In the genomic region with DNA sequence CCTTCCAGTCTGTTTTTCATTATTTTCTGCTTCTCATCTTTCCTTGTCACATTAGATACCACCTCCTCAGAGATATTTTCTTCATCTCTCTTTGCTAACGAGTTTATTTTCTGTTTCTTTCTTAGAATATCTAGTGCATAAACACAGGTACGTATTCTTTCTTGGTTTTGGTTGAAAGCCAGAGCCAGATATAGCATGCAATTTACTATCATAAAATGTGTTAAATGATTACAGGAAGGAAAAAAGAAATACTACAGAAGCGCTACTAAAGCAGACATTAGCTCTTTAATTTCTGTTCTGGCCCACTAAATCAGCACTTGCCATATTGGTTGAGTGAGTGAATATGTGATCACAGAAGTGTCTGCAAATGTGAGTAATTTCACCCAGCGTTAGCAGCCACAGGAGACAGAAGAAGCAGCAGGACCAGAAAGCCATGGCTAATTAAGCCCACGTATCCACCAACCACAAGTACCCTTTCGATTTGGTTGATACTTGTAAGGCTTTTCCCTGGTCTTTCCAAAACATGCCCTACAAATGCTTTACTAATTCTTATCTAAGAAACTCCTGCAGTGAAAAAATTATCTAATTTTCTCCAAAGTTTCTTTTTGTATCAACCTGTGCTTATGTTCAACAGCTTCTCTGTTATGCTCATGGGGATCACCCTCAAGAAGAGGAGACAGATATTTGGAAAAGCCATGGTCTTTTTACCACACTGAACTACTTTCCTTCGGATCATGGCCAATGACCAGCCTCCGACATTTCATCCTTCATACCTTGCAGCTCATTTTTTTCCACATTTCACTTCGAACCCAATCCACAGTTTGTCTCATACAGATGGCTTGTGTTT, we compare ENCODE assay signal across 13 cellular contexts. TPM values are rescaled to one million over a fixed set of nuclear protein-coding genes. Genes with fewer than 3 reads are reported as not detected.
DNase-seq lines count a peak whose midpoint lies in the region; ATAC-seq lines count a peak whose summit lies in the region.
"Had no signal": no experiment of that assay in that cellular context is flagged by ENCODE, and none has a peak within 500 bp of the region (broad histone marks: within the 10 kb centered on the region; RNA-seq: fewer than 3 reads in every experiment).

No MANE protein-coding gene starts in this region.

- peaks cover 9% of the 10 kb centered on the region for H3K4me1 Mint-ChIP-seq in activated T-helper 17 cell treated with anti-CD3 and anti-CD28 coated beads, Interleukin-2, amount 50 U/mL, for 72 hours

- DNase-seq in neuronal stem cell (ENCODE audit: low spot score): no peak
- no peak for DNase-seq in CD1c-positive myeloid dendritic cell (ENCODE audit: extremely low spot score)
- no peak for DNase-seq in NCI-H510A treated with DMSO at 0.1 percent for 48 hours (lab: John Stamatoyannopoulos, UW)
- DNase-seq in activated T-cell treated with anti-CD3 and anti-CD28 coated beads, Interleukin-2, amount 50 U/mL, for 48 hours: no peak
- DNase-seq: activated CD4-positive, CD25-positive, alpha-beta regulatory T cell treated with anti-CD3 and anti-CD28 coated beads, Interleukin-2, amount 50 U/mL, for 72 hours; CD8-positive, alpha-beta memory T cell; NCI-H526 had no signal

- WGBS in neuronal stem cell (ENCODE audit: extremely low coverage in 2 of 2, insufficient read length in 2 of 2, insufficient replicate concordance in 1 of 2), 2 donors: no CpG with 5 or more reads among the region's 9 CpGs

- no peaks in the 10 kb centered on the region for H3K27me3 Mint-ChIP-seq in activated T-helper 17 cell treated with anti-CD3 and anti-CD28 coated beads, Interleukin-2, amount 50 U/mL, for 72 hours

- H4K8ac ChIP-seq in neuronal stem cell (ENCODE audit: low read depth, low read length): no peak overlapping the region

- H2BK120ac ChIP-seq in neuronal stem cell (ENCODE audit: low read depth, low read length): no peak overlapping the region

- no peak overlapping the region for H2BK5ac ChIP-seq in neuronal stem cell (ENCODE audit: low read length)

- no peak overlapping the region for H3K23ac ChIP-seq in neuronal stem cell (ENCODE audit: low read depth, low read length, poor library complexity)

- H3K4me3 Mint-ChIP-seq in activated T-helper 17 cell treated with anti-CD3 and anti-CD28 coated beads, Interleukin-2, amount 50 U/mL, for 72 hours: peak overlapping the region; percentile 39

- ATAC-seq in GM19438 (IDR thresholded peaks at IDR 0.05; ENCODE audit: low read depth, unreplicated experiment) (peak; percentile 35), HG03039 (IDR thresholded peaks at IDR 0.05; ENCODE audit: unreplicated experiment) (peak; percentile 38)
- ATAC-seq in activated T-helper 17 cell treated with anti-CD3 and anti-CD28 coated beads, Interleukin-2, amount 50 U/mL, for 72 hours (replicated peaks): peak; percentile 61

- H3K36me3 Mint-ChIP-seq in activated T-helper 17 cell treated with anti-CD3 and anti-CD28 coated beads, Interleukin-2, amount 50 U/mL, for 72 hours (ENCODE audit: low read depth): no peaks in the 10 kb centered on the region
- H3K36me3 Mint-ChIP-seq: CD8-positive, alpha-beta memory T cell had no signal

- H4K91ac ChIP-seq in neuronal stem cell (ENCODE audit: low read depth, low read length, poor library complexity): no peak overlapping the region

- no peak overlapping the region for H2BK12ac ChIP-seq in neuronal stem cell (ENCODE audit: low read length)

- H3K9me3 ChIP-seq in neuronal stem cell (replicated peaks in 1 of 2; ENCODE audit: control insufficient read depth in 2 of 2, insufficient read depth in 1 of 2, low read depth in 1 of 2, low read length in 2 of 2): no peaks in the 10 kb centered on the region

- H3K9me3 Mint-ChIP-seq in activated T-helper 17 cell treated with anti-CD3 and anti-CD28 coated beads, Interleukin-2, amount 50 U/mL, for 72 hours: peaks cover 9% of the 10 kb centered on the region
- H3K9me3 Mint-ChIP-seq: CD8-positive, alpha-beta memory T cell had no signal

- H2AK5ac ChIP-seq in neuronal stem cell (ENCODE audit: low read depth, low read length): no peak overlapping the region

- no peak overlapping the region for H3K4ac ChIP-seq in neuronal stem cell (ENCODE audit: low read length)

- H2AFZ ChIP-seq in neuronal stem cell (ENCODE audit: low read length): no peak overlapping the region

- peak overlapping the region; percentile 45 for H3K4me3 ChIP-seq in GM08714 (ENCODE audit: low read length)
- H3K4me3 ChIP-seq in neuronal stem cell (ENCODE audit: low read length in 2 of 2): no peak overlapping the region
- H3K4me3 ChIP-seq: cardiac muscle cell had no signal

- peak overlapping the region; percentile 53 for H3K27ac Mint-ChIP-seq in activated T-helper 17 cell treated with anti-CD3 and anti-CD28 coated beads, Interleukin-2, amount 50 U/mL, for 72 hours
- H3K27ac Mint-ChIP-seq: CD8-positive, alpha-beta memory T cell; progenitor cell of endocrine pancreas had no signal

- H3K27me3 ChIP-seq in neuronal stem cell (ENCODE audit: control insufficient read depth in 3 of 3, insufficient read depth in 3 of 3, low read depth in 1 of 3, low read length in 3 of 3): no peaks in the 10 kb centered on the region
- H3K27me3 ChIP-seq: cardiac muscle cell had no signal

- no peak overlapping the region for H3K18ac ChIP-seq in neuronal stem cell (ENCODE audit: low read length)

- no peaks in the 10 kb centered on the region for H3K36me3 ChIP-seq in neuronal stem cell (replicated peaks in 1 of 2; ENCODE audit: control insufficient read depth in 2 of 2, insufficient read depth in 2 of 2, low read length in 2 of 2)
- H3K36me3 ChIP-seq: cardiac muscle cell had no signal

- no peak overlapping the region for H2BK15ac ChIP-seq in neuronal stem cell (ENCODE audit: low read length)

- no peak overlapping the region for H3K4me2 ChIP-seq in neuronal stem cell (ENCODE audit: insufficient read depth, low read length, poor library complexity, severe bottlenecking)

- no peaks in the 10 kb centered on the region for H3K79me1 ChIP-seq in neuronal stem cell (ENCODE audit: low read depth, low read length)

- H3K14ac ChIP-seq in neuronal stem cell (ENCODE audit: low read length): no peak overlapping the region

- H3K27ac ChIP-seq in neuronal stem cell (replicated peaks; ENCODE audit: low read length): no peak overlapping the region
- H3K27ac ChIP-seq: cardiac muscle cell had no signal

- peaks cover 3 to 35% of the 10 kb centered on the region in 2 donors for H3K4me1 ChIP-seq in neuronal stem cell (ENCODE audit: control insufficient read depth in 2 of 2, insufficient read depth in 1 of 2, low read depth in 1 of 2, low read length in 2 of 2)

- no peak overlapping the region for H3K9ac ChIP-seq in neuronal stem cell (ENCODE audit: low read depth, low read length, poor library complexity)

RNA-seq across cellular contexts. Expression of a gene that starts 23.1 kb away (rescaled TPM):
- total RNA-seq in activated T-helper 17 cell treated with anti-CD3 and anti-CD28 coated beads, Interleukin-2, amount 50 U/mL, for 72 hours: 1 to 10 TPM; 1.5 to 2.5 TPM
- 0.42 TPM for polyA plus RNA-seq in neuronal stem cell (2013, experiment 1 of 2)
- polyA plus RNA-seq in neuronal stem cell (2013, experiment 2 of 2): 0.44 TPM
- polyA plus RNA-seq: cardiac muscle cell had no signal
